Comparison of ENCODE assay signal across 7 cellular contexts in the genomic region with DNA sequence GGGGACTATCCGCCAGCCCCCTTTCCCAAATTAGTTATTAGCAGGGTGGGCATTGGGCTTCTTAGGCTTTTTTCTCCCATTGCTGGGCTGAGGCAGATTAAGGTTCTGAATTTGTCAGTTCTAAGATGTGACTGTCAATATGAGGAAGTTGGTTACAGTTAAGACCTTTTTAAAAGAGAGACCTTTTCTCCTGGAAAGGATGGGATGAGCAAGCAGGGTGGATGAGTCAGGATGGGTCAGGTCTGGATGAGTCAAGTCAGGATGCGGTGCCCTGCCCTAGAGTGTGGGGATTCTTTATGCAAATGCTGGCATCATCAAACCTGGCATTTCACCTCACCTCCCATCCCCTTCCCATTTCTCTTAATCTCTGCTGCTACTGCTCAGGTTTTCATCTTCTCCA. TPM values are rescaled to one million over a fixed set of nuclear protein-coding genes. Genes with fewer than 3 reads are reported as not detected.
A peak's percentile ranks its signal among the peaks of the same experiment; 100 is the strongest.
DNase-seq lines count a peak whose midpoint lies in the region; ATAC-seq, FAIRE-seq and TF ChIP-seq lines count a peak whose summit lies in the region.

No MANE protein-coding gene starts in this region.

- H3K36me3 Mint-ChIP-seq in chondrocyte (ENCODE audit: low read depth) (peaks cover 8% of the 10 kb centered on the region), natural killer cell (no peaks in the 10 kb centered on the region)

- H3K4me1 Mint-ChIP-seq in chondrocyte (ENCODE audit: low read depth) (peaks cover 50% of the 10 kb centered on the region), natural killer cell (peaks cover 41 to 53% of the 10 kb centered on the region in 2 donors)

- ATAC-seq in natural killer cell (no peak), HG02938 (IDR thresholded peaks at IDR 0.05; ENCODE audit: unreplicated experiment) (no peak)

- DNase-seq in H7 (peak; percentile 28), RCC 7860 (ENCODE audit: low spot score) (peak; percentile 81), chondrocyte (ENCODE audit: low spot score) (no peak), natural killer cell (no peak), DMS 273 treated with DMSO at 0.1 percent for 48 hours (lab: John Stamatoyannopoulos, UW) (no peak), NCI-H2107 treated with DMSO at 0.1 percent for 48 hours (lab: John Stamatoyannopoulos, UW; ENCODE audit: unreplicated experiment) (no peak)

- H3K27ac Mint-ChIP-seq in chondrocyte (ENCODE audit: unreplicated experiment) (peak overlapping the region; percentile 95), natural killer cell (peak overlapping the region; percentile 78 to 89)

- intact Hi-C loops in natural killer cell (cut with micrococcal nuclease) = loop anchor here (5.0 kb wide), 2 partner anchors 284 to 394 kb away; no protein-coding TSS in a partner anchor

- H3K27me3 Mint-ChIP-seq in chondrocyte (ENCODE audit: low read depth) (no peaks in the 10 kb centered on the region), natural killer cell (ENCODE audit: low read depth in 2 of 2) (peaks cover 8 to 19% of the 10 kb centered on the region in 2 donors)

- H3K9me3 Mint-ChIP-seq in chondrocyte (ENCODE audit: low read depth) = no peaks in the 10 kb centered on the region
- no peaks in the 10 kb centered on the region for H3K9me3 Mint-ChIP-seq in natural killer cell

- FAIRE-seq in RCC 7860 (lab: Jason Lieb, UNC) = peak; percentile 79

- H3K4me3 Mint-ChIP-seq in chondrocyte (ENCODE audit: unreplicated experiment) = peak overlapping the region; percentile 84
- H3K4me3 Mint-ChIP-seq in natural killer cell = peak overlapping the region; percentile 92

- no peaks in the 10 kb centered on the region for H3K27me3 ChIP-seq in H7 (ENCODE audit: control insufficient read depth, insufficient read depth, low read length)

- peaks cover 34% of the 10 kb centered on the region for H3K36me3 ChIP-seq in H7 (replicated peaks; ENCODE audit: control insufficient read depth, insufficient read depth, low read length)

- TF ChIP-seq CTCF in chondrocyte (IDR thresholded peaks at IDR 0.05) (no peak), natural killer cell (IDR thresholded peaks at IDR 0.05) (no peak)

- peak overlapping the region; percentile 84; the same call in 1 of the 2 replicates for H3K4me3 ChIP-seq in H7 (ENCODE audit: insufficient read depth, low read depth, low read length)

RNA-seq across cellular contexts. Expression of a gene that starts 1.9 kb away (rescaled TPM):
- 60.7 and 64.8 TPM in 2 replicates for total RNA-seq in H7 (2014; rRNA removed; shearing (Covaris generic))
- 28.6 to 30.4 TPM (median 30.2 TPM) in 3 replicates for total RNA-seq in chondrocyte
- total RNA-seq in natural killer cell = 10 to 100 TPM; 19.9 to 26.9 (median 20.9) TPM

RNA-seq across cellular contexts. Expression of a gene that starts 15.8 kb away (rescaled TPM):
- total RNA-seq in H7 (2014; rRNA removed; shearing (Covaris generic)) = 0.14 and 3.4 TPM in 2 replicates
- total RNA-seq in chondrocyte = 3.8 to 4.5 TPM (median 4.5 TPM) in 3 replicates
- total RNA-seq in natural killer cell = 100 to 1,000 TPM in 2 of 3 donors, 10 to 100 TPM in 1; 80.6 to 137 (median 116) TPM

Comparison
In these comparisons a context has a peak if more than half of its experiments do, and no peak if none do; other contexts are left out.
1. DNase-seq: peak in H7 (single experiment) and RCC 7860 (single experiment); none in chondrocyte (single experiment), natural killer cell (single experiment), DMS 273 treated with DMSO at 0.1 percent for 48 hours (single experiment) and NCI-H2107 treated with DMSO at 0.1 percent for 48 hours (single experiment).
2. RNA of a gene that starts 15.8 kb away (total RNA-seq): 80.6 to 137 TPM in natural killer cell; 3.8 to 4.5 TPM in chondrocyte and 0.14 to 3.4 TPM in H7; every median in the first group is over 10 times any median in the second.